1 cellular context compared by ENCODE assay signal in the genomic region with DNA sequence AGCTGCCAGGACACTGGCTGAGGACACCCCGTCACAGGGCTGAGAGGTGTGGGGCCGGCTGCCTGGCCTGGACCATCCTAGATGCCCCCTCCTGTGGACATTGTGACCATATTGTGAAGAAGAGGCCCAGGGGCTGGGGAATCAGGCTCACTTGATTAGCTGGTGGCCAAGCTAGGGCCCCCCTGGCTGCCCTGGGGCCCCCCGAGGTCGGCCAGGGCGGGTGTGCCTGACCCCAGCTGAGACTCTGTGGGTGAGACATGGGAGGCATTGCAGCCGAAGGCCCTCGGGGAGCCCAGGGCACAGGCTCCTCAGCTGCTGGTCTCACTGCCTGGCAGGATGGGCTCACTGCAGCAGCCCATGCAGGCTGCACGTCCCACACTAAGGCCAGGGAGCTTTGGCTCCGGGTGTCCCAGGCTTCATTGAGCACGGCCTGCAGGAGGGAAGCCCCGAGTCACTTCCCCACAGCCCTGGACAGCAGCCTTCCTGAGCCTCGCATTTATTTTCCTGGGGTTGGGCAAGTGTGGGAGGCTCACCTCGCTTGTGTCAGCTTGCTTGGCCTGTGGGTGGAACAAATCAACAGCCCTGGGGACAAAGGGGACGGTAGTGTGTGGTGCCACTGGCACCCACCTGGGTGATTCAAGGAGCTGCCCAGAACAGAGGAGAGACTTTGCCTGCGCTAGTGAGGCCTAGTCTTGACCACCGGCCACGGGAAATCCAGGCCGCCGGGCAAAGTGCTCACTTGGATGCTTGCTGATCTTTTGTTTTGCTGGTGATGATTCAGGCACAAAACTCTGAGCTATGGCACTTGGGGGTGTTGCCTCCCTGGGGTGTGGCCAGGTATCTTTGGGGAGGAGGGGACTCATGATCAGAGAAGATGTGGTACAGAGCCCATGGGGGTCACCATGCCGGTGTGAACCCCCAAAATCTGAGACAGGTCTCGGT.
TF ChIP-seq lines count a peak whose summit lies in the region.

No MANE protein-coding gene starts in this region.

TF ChIP-seq in HEK293, 187 proteins besides CTCF, POLR2A, EP300 and RAD21 (continued from another document):
- TF ChIP-seq, protein P1, sequence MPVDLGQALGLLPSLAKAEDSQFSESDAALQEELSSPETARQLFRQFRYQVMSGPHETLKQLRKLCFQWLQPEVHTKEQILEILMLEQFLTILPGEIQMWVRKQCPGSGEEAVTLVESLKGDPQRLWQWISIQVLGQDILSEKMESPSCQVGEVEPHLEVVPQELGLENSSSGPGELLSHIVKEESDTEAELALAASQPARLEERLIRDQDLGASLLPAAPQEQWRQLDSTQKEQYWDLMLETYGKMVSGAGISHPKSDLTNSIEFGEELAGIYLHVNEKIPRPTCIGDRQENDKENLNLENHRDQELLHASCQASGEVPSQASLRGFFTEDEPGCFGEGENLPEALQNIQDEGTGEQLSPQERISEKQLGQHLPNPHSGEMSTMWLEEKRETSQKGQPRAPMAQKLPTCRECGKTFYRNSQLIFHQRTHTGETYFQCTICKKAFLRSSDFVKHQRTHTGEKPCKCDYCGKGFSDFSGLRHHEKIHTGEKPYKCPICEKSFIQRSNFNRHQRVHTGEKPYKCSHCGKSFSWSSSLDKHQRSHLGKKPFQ (tag by site-specific recombination; IDR thresholded peaks at IDR 0.05) = no peak
- peak; percentile 22; the same call in 1 of the 2 replicates for TF ChIP-seq ZIC2 (tag by site-specific recombination; IDR thresholded peaks at IDR 0.05)
